Comparison of ENCODE assay signal across 8 cellular contexts in the genomic region with DNA sequence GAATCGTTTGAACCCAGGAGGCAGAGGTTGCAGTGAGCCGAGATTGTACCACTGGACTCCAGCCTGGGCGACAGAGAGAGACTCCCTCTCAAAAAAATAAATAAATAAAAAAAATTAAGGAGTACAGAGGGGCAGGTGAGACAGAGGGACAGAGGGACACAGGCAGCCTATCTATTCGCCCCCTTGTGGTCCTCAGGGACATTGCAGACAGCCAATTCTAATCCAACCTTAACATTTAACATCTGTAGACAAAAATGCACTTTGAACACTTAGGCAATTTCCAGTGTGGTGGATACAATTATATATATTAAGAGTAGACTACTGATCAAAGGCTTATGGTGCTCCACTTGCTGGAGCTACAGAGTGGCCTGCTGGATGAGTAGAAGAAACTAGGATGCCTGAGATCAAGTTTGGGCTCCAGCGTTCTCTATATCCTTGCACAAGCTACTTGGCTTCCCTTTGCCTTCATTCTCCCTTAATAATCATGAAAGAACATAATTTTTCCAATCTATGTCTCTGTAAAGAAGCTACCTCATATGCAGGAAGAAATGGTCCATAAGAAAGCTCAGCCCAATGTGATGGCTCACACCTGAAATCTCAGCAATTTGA.
A peak's percentile ranks its signal among the peaks of the same experiment; 100 is the strongest.
DNase-seq lines count a peak whose midpoint lies in the region; ATAC-seq and TF ChIP-seq lines count a peak whose summit lies in the region.

No MANE protein-coding gene starts in this region.

- peak; percentile 78 for ATAC-seq in HG03280 (IDR thresholded peaks at IDR 0.05; ENCODE audit: unreplicated experiment)
- no peak for ATAC-seq in HG02763 (IDR thresholded peaks at IDR 0.05; ENCODE audit: unreplicated experiment)

- DNase-seq in GM10266 (ENCODE audit: extremely low spot score) (peak; percentile 42), SKM-1 treated with dmso at 0.1 percent for 144 hours (lab: John Stamatoyannopoulos, UW; ENCODE audit: unreplicated experiment) (peak; percentile 12), amniotic epithelial cell (ENCODE audit: low read depth) (peak; percentile 16), iris pigment epithelial cell (ENCODE audit: low read depth) (peak; percentile 37), pons (ENCODE audit: low spot score) (no peak)
- peak in 2 of 3 experiments; percentile 10 to 18 for DNase-seq in stimulated activated CD4-positive, alpha-beta T cell treated with anti-CD3 and anti-CD28 coated beads, TNF-alpha, amount 100 ng/mL, for 4 hours (ENCODE audit: low read depth in 3 of 3)

- TF ChIP-seq CTCF in GM10266 (IDR thresholded peaks at IDR 0.05; ENCODE audit: control insufficient read depth, insufficient read depth, low read depth, missing control alignments), result peak; percentile 82
